Comparison of ENCODE assay signal across 1 cellular context in genomic region chr6:13769655-13770053, GRCh38.
TF ChIP-seq lines count a peak whose summit lies in the region.

No MANE protein-coding gene starts in this region.

TF ChIP-seq in WTC11, 78 proteins besides CTCF, POLR2A, EP300 and RAD21 (continued from another document):
- TF ChIP-seq AFF4 (CRISPR knock-in tag; IDR thresholded peaks at IDR 0.05; ENCODE audit: borderline replicate concordance), result no peak
- no peak for TF ChIP-seq SMAD4 (CRISPR knock-in tag; IDR thresholded peaks at IDR 0.05)
